Comparison of ENCODE assay signal across 8 cellular contexts in the genomic region with DNA sequence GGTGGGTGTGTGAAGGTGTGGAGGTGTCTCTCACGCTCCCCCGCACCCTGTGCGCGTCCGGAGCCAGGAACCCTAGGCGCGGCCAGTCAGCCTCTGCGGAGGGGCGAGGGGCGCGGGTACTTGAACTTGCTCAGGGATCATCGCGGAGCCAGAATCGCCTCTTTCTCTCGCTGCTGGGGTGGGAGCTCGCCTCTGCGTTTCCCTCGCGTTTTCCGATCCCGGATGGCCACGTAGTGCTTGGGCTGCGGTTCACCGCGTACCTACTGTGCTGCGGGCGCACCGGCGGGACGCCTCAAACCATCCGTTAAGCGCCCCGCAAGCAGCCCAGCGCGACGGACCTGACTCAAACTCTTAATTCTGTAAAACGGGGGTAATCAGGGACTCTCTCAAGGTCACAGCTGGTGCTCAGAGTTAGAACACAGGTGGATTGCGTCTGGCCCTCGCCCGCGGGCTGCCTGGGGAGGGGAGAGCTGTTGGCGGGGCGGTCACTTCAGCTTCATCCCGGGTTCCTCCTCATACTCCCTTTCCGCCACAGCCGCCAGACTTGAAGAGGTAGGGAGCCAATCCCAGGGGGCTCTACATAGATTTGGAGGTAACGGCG. TPM values are rescaled to one million over a fixed set of nuclear protein-coding genes. Genes with fewer than 3 reads are reported as not detected.
A peak's percentile ranks its signal among the peaks of the same experiment; 100 is the strongest.
DNase-seq lines count a peak whose midpoint lies in the region; ATAC-seq and TF ChIP-seq lines count a peak whose summit lies in the region.

No MANE protein-coding gene starts in this region.

- ATAC-seq in stimulated activated naive CD8-positive, alpha-beta T cell treated with anti-CD3 and anti-CD28 coated beads, Interleukin-15, Interleukin-2, amounts not matched to agents 100 U/mL and 50 U/mL, for 24 hours: no peak
- no peak for ATAC-seq in activated CD8-positive, alpha-beta T cell treated with anti-CD3 and anti-CD28 coated beads for 36 hours
- ATAC-seq in HG02938 (IDR thresholded peaks at IDR 0.05; ENCODE audit: unreplicated experiment) (no peak), GM18873 (IDR thresholded peaks at IDR 0.05; ENCODE audit: low FRiP score, unreplicated experiment) (no peak)

- peak overlapping the region; percentile 39; the same call in 1 of the 2 replicates for H3K4me3 ChIP-seq in iPS DF 6.9 (ENCODE audit: low read length)
- peak overlapping the region; percentile 66 to 78 (median 72) for H3K4me3 ChIP-seq in skeletal muscle tissue (ENCODE audit: low read length in 3 of 3)

- H3K4me1 ChIP-seq in iPS DF 6.9 (ENCODE audit: control insufficient read depth, insufficient read depth, low read length): 0 out of 2 replicates have a peak, but pooled peaks cover 2% of the 10 kb centered on the region
- H3K4me1 ChIP-seq in skeletal muscle tissue (ENCODE audit: control insufficient read depth in 3 of 3, insufficient read depth in 3 of 3, low read length in 3 of 3): peaks cover 14 to 22% (median 20%) of the 10 kb centered on the region in 3 donors

- H3K27me3 ChIP-seq in iPS DF 6.9 (ENCODE audit: control insufficient read depth, insufficient read depth, low read length) (peaks cover 21% of the 10 kb centered on the region), skeletal muscle tissue (ENCODE audit: control insufficient read depth in 3 of 3, insufficient read depth in 3 of 3, low read length in 3 of 3) (peaks cover 23 to 33% (median 31%) of the 10 kb centered on the region in 3 donors)

- H3K9me3 ChIP-seq in iPS DF 6.9 (ENCODE audit: control insufficient read depth, insufficient read depth, low read length) (no peaks in the 10 kb centered on the region), skeletal muscle tissue (ENCODE audit: control insufficient read depth in 3 of 3, low read length in 3 of 3) (no peaks in the 10 kb centered on the region)

- H3K4me1 Mint-ChIP-seq in stimulated activated naive CD8-positive, alpha-beta T cell treated with anti-CD3 and anti-CD28 coated beads, Interleukin-15, Interleukin-2, amounts not matched to agents 100 ng/mL and 50 ng/mL, for 24 hours (ENCODE audit: low read depth): peaks cover 21% of the 10 kb centered on the region
- H3K4me1 Mint-ChIP-seq in activated CD8-positive, alpha-beta T cell treated with anti-CD3 and anti-CD28 coated beads for 36 hours (ENCODE audit: low read depth): peaks cover 12% of the 10 kb centered on the region

- POLR2A ChIA-PET in activated CD8-positive, alpha-beta T cell treated with anti-CD3 and anti-CD28 coated beads for 36 hours (lab: Charles Lee): no interaction called here

- H3K9ac ChIP-seq in skeletal muscle tissue (ENCODE audit: low read depth in 1 of 3, low read length in 3 of 3): peak overlapping the region; percentile 61 to 70 (median 63)

- intact Hi-C loops in activated CD8-positive, alpha-beta T cell treated with anti-CD3 and anti-CD28 coated beads for 36 hours (cut with micrococcal nuclease): no loop called here

- H3K36me3 Mint-ChIP-seq in stimulated activated naive CD8-positive, alpha-beta T cell treated with anti-CD3 and anti-CD28 coated beads, Interleukin-15, Interleukin-2, amounts not matched to agents 100 ng/mL and 50 ng/mL, for 24 hours (ENCODE audit: low read depth): no peaks in the 10 kb centered on the region
- H3K36me3 Mint-ChIP-seq in activated CD8-positive, alpha-beta T cell treated with anti-CD3 and anti-CD28 coated beads for 36 hours (ENCODE audit: low read depth): no peaks in the 10 kb centered on the region

- DNase-seq in stimulated activated naive CD8-positive, alpha-beta T cell treated with anti-CD3 and anti-CD28 coated beads, Interleukin-15, Interleukin-2, amounts not matched to agents 100 U/mL and 50 U/mL, for 24 hours: no peak
- no peak for DNase-seq in activated CD8-positive, alpha-beta T cell treated with anti-CD3 and anti-CD28 coated beads for 36 hours
- DNase-seq in iPS DF 6.9 (ENCODE audit: low read depth, low spot score): no peak
- DNase-seq in NCI-H1048 (lab: John Stamatoyannopoulos, UW): no peak

- H3K9me3 Mint-ChIP-seq in stimulated activated naive CD8-positive, alpha-beta T cell treated with anti-CD3 and anti-CD28 coated beads, Interleukin-15, Interleukin-2, amounts not matched to agents 100 ng/mL and 50 ng/mL, for 24 hours: no peaks in the 10 kb centered on the region
- no peaks in the 10 kb centered on the region for H3K9me3 Mint-ChIP-seq in activated CD8-positive, alpha-beta T cell treated with anti-CD3 and anti-CD28 coated beads for 36 hours

- peak overlapping the region; percentile 54 for H3K4me3 Mint-ChIP-seq in stimulated activated naive CD8-positive, alpha-beta T cell treated with anti-CD3 and anti-CD28 coated beads, Interleukin-15, Interleukin-2, amounts not matched to agents 100 ng/mL and 50 ng/mL, for 24 hours
- H3K4me3 Mint-ChIP-seq in activated CD8-positive, alpha-beta T cell treated with anti-CD3 and anti-CD28 coated beads for 36 hours: peak overlapping the region; percentile 36

- H3K27me3 Mint-ChIP-seq in stimulated activated naive CD8-positive, alpha-beta T cell treated with anti-CD3 and anti-CD28 coated beads, Interleukin-15, Interleukin-2, amounts not matched to agents 100 ng/mL and 50 ng/mL, for 24 hours: peaks cover 77% of the 10 kb centered on the region
- H3K27me3 Mint-ChIP-seq in activated CD8-positive, alpha-beta T cell treated with anti-CD3 and anti-CD28 coated beads for 36 hours: peaks cover 47% of the 10 kb centered on the region

- no peak overlapping the region for H3K27ac Mint-ChIP-seq in stimulated activated naive CD8-positive, alpha-beta T cell treated with anti-CD3 and anti-CD28 coated beads, Interleukin-15, Interleukin-2, amounts not matched to agents 100 ng/mL and 50 ng/mL, for 24 hours
- no peak overlapping the region for H3K27ac Mint-ChIP-seq in activated CD8-positive, alpha-beta T cell treated with anti-CD3 and anti-CD28 coated beads for 36 hours

- WGBS in iPS DF 6.9 (ENCODE audit: insufficient coverage, insufficient read length): no CpG with 5 or more reads among the region's 48 CpGs

- H3K27ac ChIP-seq in iPS DF 6.9 (ENCODE audit: low read length) (no peak overlapping the region), skeletal muscle tissue (ENCODE audit: low read depth, low read length) (no peak overlapping the region)

- CTCF ChIA-PET in activated CD8-positive, alpha-beta T cell treated with anti-CD3 and anti-CD28 coated beads for 36 hours (lab: Charles Lee): no interaction called here

- TF ChIP-seq CTCF in activated CD8-positive, alpha-beta T cell treated with anti-CD3 and anti-CD28 coated beads for 36 hours (IDR thresholded peaks at IDR 0.05): no peak

- H3K36me3 ChIP-seq in iPS DF 6.9 (ENCODE audit: control insufficient read depth, insufficient read depth, low read length): no peaks in the 10 kb centered on the region
- H3K36me3 ChIP-seq in skeletal muscle tissue (ENCODE audit: control insufficient read depth in 3 of 3, insufficient read depth in 3 of 3, low read length in 3 of 3): no peaks in the 10 kb centered on the region

RNA-seq across cellular contexts. Expression of gene MYRIP, which starts 0.7 kb away (rescaled TPM):
- total RNA-seq in activated CD8-positive, alpha-beta T cell treated with anti-CD3 and anti-CD28 coated beads for 36 hours: not detected
- 1.0 TPM for total RNA-seq in skeletal muscle tissue
